14 cellular contexts compared by ENCODE assay signal in the genomic region with DNA sequence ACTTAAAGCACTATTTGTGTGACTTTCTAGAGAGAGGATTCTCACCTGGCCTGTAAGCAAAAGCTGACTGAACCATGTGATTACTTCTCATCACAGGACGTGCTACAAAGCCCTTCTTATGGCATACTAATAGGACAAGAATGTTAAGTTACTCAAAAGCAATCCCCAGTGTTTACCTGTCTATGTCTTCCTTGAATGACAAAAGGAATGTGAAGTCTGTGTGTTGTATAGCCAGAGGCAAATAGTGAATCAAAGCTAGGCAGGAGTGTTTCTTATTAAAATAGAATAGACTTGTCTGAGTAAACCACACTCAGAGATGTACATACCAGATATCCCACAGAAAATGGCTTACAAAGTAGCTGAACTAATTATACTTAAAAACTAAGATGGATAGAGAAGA.
DNase-seq lines count a peak whose midpoint lies in the region; ATAC-seq and TF ChIP-seq lines count a peak whose summit lies in the region.
"Had no signal": no experiment of that assay in that cellular context is flagged by ENCODE, and none has a peak within 500 bp of the region (broad histone marks: within the 10 kb centered on the region; RNA-seq: fewer than 3 reads in every experiment).

No MANE protein-coding gene starts in this region.

- H3K79me2 ChIP-seq in mammary epithelial cell (ENCODE audit: insufficient read depth, low read length): no peaks in the 10 kb centered on the region

- WGBS in mammary epithelial cell (ENCODE audit: low coverage, missing lambda C conversion rate): 13% methylated on average over 1 of the region's 1 CpG

- H3K36me3 ChIP-seq in mammary epithelial cell (ENCODE audit: insufficient read depth, low read length): no peaks in the 10 kb centered on the region
- no peaks in the 10 kb centered on the region for H3K36me3 ChIP-seq in left lung

- H3K27ac ChIP-seq in mammary epithelial cell (ENCODE audit: insufficient read depth, low read depth, low read length) (peak overlapping the region; percentile 99), left lung (no peak overlapping the region)
- H3K27ac ChIP-seq: body of pancreas had no signal

- peak; percentile 70 for DNase-seq in Caki2 (ENCODE audit: low read depth)
- DNase-seq in NCI-H226: peak; percentile 10
- DNase-seq in mammary epithelial cell: peak; percentile 98
- no peak for DNase-seq in left lung
- DNase-seq in GM13976 (ENCODE audit: low spot score): no peak
- no peak for DNase-seq in COR-L47 (lab: John Stamatoyannopoulos, UW)
- DNase-seq: activated CD4-positive, alpha-beta T cell treated with anti-CD3 and anti-CD28 coated beads, Interleukin-2, amount 10 ng/mL, durations not matched to agents 7 days and 5 days; activated naive CD4-positive, alpha-beta T cell treated with anti-CD3 and anti-CD28 coated beads, Interleukin-2, amount 10 ng/mL, durations not matched to agents 7 days and 5 days; body of pancreas; IMR-90; NCI-H2029; NCI-H526 had no signal

- BruUV-seq in mammary epithelial cell (replicated peaks; lab: Mats Ljungman, UMichigan): no TSS peak

- H3K9ac ChIP-seq in mammary epithelial cell (ENCODE audit: insufficient read depth, low read length): peak overlapping the region; percentile 14

- no peak overlapping the region for H2AFZ ChIP-seq in mammary epithelial cell (ENCODE audit: low read depth, low read length)

- in situ Hi-C loops in Caki2 (cut with HindIII; ENCODE audit: low pct_unique_long_range_greater_than_20kb, low sequenced_read_pairs) (no loop called here), mammary epithelial cell (cut with MboI; ENCODE audit: low sequenced_read_pairs in 2 of 2) (no loop called here), GM13976 (cut with MboI; ENCODE audit: low sequenced_read_pairs, unreplicated experiment) (no loop called here)

- TF ChIP-seq CTCF in mammary epithelial cell (conservative IDR thresholded peaks at IDR 0.05 in 1 of 2, IDR thresholded peaks at IDR 0.05 in 1 of 2; ENCODE audit: extremely low read depth in 1 of 2, insufficient read depth in 1 of 2, low read depth in 1 of 2, low read length in 2 of 2): no peak
- no peak for TF ChIP-seq CTCF in left lung (IDR thresholded peaks at IDR 0.05)
- TF ChIP-seq CTCF in GM13976 (IDR thresholded peaks at IDR 0.05; ENCODE audit: borderline replicate concordance, control extremely low read depth, extremely low read depth, insufficient read depth, missing control alignments): no peak

- peak overlapping the region; percentile 82 for H3K4me2 ChIP-seq in mammary epithelial cell (ENCODE audit: insufficient read depth, low read depth, low read length)

- intact Hi-C loops in mammary epithelial cell (cut with micrococcal nuclease): loop anchor here (10.0 kb wide), 1 partner anchor 111 kb away; no protein-coding TSS in a partner anchor
- intact Hi-C loops in left lung (cut with DNase I): no loop called here

- dilution Hi-C loops in mammary epithelial cell (cut with HindIII; ENCODE audit: low sequenced_read_pairs): no loop called here

- CTCF ChIA-PET in mammary epithelial cell (lab: Charles Lee; ENCODE audit: low non-redundant PET): no interaction called here

- ATAC-seq in left lung (peak; percentile 58), HG03175 (IDR thresholded peaks at IDR 0.05; ENCODE audit: unreplicated experiment) (no peak), GM21367 (IDR thresholded peaks at IDR 0.05; ENCODE audit: unreplicated experiment) (no peak)
- ATAC-seq: body of pancreas had no signal

- H3K27me3 ChIP-seq in mammary epithelial cell (ENCODE audit: insufficient read depth, low read length) (no peaks in the 10 kb centered on the region), left lung (no peaks in the 10 kb centered on the region)
- H3K27me3 ChIP-seq: body of pancreas had no signal

- H3K9me3 ChIP-seq in mammary epithelial cell (replicated peaks; ENCODE audit: insufficient read depth, low read length) (no peaks in the 10 kb centered on the region), left lung (no peaks in the 10 kb centered on the region)
- H3K9me3 ChIP-seq: body of pancreas had no signal

- no peaks in the 10 kb centered on the region for H4K20me1 ChIP-seq in mammary epithelial cell (ENCODE audit: insufficient read depth, low read length)

- peaks cover 22% of the 10 kb centered on the region for H3K4me1 ChIP-seq in mammary epithelial cell (ENCODE audit: insufficient read depth, low read length)
- H3K4me1 ChIP-seq in left lung: no peaks in the 10 kb centered on the region
- H3K4me1 ChIP-seq: body of pancreas had no signal

- H3K4me3 ChIP-seq in mammary epithelial cell (replicated peaks in 1 of 3; ENCODE audit: insufficient read depth in 1 of 3, low read depth in 2 of 3, low read length in 3 of 3) (peak overlapping the region in 1 of 3 experiments; percentile 32), left lung (no peak overlapping the region)
- H3K4me3 ChIP-seq: body of pancreas had no signal

Comparison
In these comparisons a context has a peak if more than half of its experiments do, and no peak if none do; other contexts are left out.
1. DNase-seq: peak in Caki2 (single experiment), NCI-H226 (single experiment) and mammary epithelial cell (single experiment); none in left lung (0 of 2), GM13976 (single experiment) and COR-L47 (single experiment).